Comparison of ENCODE assay signal across 1 cellular context in the genomic region with DNA sequence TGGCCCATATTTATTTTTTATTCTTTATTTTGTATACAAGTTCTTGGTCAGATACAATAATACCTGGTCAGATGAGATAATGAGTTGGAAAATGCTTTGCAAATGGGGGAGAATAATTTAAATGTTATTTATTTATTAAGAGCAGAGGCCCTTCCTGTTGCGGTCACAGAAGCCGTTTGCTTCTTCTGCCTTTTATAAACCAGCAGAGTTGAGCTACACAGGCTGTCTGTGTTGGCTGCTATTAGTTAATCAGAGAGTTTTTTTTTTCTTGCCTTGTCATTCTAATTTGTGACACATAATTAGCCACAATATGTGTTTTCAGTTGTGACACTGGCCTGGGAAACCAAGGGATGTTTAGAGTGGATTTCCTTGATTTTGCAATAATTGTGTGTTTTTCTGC.
TF ChIP-seq lines count a peak whose summit lies in the region.

No MANE protein-coding gene starts in this region.

TF ChIP-seq in GM23338, 12 proteins besides CTCF, POLR2A, EP300 and RAD21 (continued from another document):
- TF ChIP-seq, protein P1, sequence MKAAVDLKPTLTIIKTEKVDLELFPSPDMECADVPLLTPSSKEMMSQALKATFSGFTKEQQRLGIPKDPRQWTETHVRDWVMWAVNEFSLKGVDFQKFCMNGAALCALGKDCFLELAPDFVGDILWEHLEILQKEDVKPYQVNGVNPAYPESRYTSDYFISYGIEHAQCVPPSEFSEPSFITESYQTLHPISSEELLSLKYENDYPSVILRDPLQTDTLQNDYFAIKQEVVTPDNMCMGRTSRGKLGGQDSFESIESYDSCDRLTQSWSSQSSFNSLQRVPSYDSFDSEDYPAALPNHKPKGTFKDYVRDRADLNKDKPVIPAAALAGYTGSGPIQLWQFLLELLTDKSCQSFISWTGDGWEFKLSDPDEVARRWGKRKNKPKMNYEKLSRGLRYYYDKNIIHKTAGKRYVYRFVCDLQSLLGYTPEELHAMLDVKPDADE (IDR thresholded peaks at IDR 0.05): no peak
- no peak for TF ChIP-seq ZNF331 (CRISPR knock-in tag; IDR thresholded peaks at IDR 0.05; ENCODE audit: low read depth)
- no peak for TF ChIP-seq EZH2phosphoT487 (IDR thresholded peaks at IDR 0.05; ENCODE audit: unreplicated experiment)
- TF ChIP-seq, protein P2, sequence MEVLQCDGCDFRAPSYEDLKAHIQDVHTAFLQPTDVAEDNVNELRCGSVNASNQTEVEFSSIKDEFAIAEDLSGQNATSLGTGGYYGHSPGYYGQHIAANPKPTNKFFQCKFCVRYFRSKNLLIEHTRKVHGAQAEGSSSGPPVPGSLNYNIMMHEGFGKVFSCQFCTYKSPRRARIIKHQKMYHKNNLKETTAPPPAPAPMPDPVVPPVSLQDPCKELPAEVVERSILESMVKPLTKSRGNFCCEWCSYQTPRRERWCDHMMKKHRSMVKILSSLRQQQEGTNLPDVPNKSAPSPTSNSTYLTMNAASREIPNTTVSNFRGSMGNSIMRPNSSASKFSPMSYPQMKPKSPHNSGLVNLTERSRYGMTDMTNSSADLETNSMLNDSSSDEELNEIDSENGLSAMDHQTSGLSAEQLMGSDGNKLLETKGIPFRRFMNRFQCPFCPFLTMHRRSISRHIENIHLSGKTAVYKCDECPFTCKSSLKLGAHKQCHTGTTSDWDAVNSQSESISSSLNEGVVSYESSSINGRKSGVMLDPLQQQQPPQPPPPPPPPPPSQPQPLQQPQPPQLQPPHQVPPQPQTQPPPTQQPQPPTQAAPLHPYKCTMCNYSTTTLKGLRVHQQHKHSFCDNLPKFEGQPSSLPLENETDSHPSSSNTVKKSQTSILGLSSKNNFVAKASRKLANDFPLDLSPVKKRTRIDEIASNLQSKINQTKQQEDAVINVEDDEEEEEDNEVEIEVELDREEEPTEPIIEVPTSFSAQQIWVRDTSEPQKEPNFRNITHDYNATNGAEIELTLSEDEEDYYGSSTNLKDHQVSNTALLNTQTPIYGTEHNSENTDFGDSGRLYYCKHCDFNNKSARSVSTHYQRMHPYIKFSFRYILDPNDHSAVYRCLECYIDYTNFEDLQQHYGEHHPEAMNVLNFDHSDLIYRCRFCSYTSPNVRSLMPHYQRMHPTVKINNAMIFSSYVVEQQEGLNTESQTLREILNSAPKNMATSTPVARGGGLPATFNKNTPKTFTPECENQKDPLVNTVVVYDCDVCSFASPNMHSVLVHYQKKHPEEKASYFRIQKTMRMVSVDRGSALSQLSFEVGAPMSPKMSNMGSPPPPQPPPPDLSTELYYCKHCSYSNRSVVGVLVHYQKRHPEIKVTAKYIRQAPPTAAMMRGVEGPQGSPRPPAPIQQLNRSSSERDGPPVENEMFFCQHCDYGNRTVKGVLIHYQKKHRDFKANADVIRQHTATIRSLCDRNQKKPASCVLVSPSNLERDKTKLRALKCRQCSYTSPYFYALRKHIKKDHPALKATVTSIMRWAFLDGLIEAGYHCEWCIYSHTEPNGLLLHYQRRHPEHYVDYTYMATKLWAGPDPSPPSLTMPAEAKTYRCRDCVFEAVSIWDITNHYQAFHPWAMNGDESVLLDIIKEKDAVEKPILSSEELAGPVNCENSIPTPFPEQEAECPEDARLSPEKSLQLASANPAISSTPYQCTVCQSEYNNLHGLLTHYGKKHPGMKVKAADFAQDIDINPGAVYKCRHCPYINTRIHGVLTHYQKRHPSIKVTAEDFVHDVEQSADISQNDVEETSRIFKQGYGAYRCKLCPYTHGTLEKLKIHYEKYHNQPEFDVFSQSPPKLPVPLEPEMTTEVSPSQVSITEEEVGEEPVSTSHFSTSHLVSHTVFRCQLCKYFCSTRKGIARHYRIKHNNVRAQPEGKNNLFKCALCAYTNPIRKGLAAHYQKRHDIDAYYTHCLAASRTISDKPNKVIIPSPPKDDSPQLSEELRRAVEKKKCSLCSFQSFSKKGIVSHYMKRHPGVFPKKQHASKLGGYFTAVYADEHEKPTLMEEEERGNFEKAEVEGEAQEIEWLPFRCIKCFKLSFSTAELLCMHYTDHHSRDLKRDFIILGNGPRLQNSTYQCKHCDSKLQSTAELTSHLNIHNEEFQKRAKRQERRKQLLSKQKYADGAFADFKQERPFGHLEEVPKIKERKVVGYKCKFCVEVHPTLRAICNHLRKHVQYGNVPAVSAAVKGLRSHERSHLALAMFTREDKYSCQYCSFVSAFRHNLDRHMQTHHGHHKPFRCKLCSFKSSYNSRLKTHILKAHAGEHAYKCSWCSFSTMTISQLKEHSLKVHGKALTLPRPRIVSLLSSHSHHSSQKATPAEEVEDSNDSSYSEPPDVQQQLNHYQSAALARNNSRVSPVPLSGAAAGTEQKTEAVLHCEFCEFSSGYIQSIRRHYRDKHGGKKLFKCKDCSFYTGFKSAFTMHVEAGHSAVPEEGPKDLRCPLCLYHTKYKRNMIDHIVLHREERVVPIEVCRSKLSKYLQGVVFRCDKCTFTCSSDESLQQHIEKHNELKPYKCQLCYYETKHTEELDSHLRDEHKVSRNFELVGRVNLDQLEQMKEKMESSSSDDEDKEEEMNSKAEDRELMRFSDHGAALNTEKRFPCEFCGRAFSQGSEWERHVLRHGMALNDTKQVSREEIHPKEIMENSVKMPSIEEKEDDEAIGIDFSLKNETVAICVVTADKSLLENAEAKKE (CRISPR knock-in tag; IDR thresholded peaks at IDR 0.05): no peak
